11 cellular contexts compared by ENCODE assay signal in genomic region chr12:32568241-32568640, GRCh38.
DNase-seq lines count a peak whose midpoint lies in the region; ATAC-seq, FAIRE-seq and TF ChIP-seq lines count a peak whose summit lies in the region.
"Had no signal": no experiment of that assay in that cellular context is flagged by ENCODE, and none has a peak within 500 bp of the region (broad histone marks: within the 10 kb centered on the region; RNA-seq: fewer than 3 reads in every experiment).

No MANE protein-coding gene starts in this region.

- H3K9me2 ChIP-seq in SK-N-SH, result no peaks in the 10 kb centered on the region

- peak overlapping the region; percentile 57 for H3K4me2 ChIP-seq in SK-N-SH

- H3K27me3 ChIP-seq in SK-N-SH (ENCODE audit: insufficient read depth), result no peaks in the 10 kb centered on the region
- no peaks in the 10 kb centered on the region for H3K27me3 ChIP-seq in foreskin keratinocyte
- H3K27me3 ChIP-seq: testis had no signal

- DNase-seq in H54 (ENCODE audit: insufficient read length, low spot score) (peak; percentile 26), SK-N-SH (no peak), foreskin keratinocyte (peak; percentile 79 to 91), sciatic nerve (ENCODE audit: low spot score) (no peak), T-helper 1 cell (no peak), NK-92 (lab: John Stamatoyannopoulos, UW; ENCODE audit: unreplicated experiment) (no peak)
- no peak for DNase-seq in stimulated activated CD4-positive, alpha-beta T cell treated with anti-CD3 and anti-CD28 coated beads, Interleukin-2, amount 100 ng/mL, for 48 hours
- DNase-seq: testis had no signal

- intact Hi-C loops in sciatic nerve (cut with DNase I), result no loop called here

- 19% methylated on average over 1 of the region's 1 CpG for WGBS in SK-N-SH (ENCODE audit: low lambda C conversion rate)

- H3K9me3 ChIP-seq in SK-N-SH, result no peaks in the 10 kb centered on the region
- H3K9me3 ChIP-seq: testis had no signal

- peak overlapping the region; percentile 39 for H3K9ac ChIP-seq in SK-N-SH
- H3K9ac ChIP-seq: parathyroid adenoma had no signal

- H3K4me1 ChIP-seq in SK-N-SH (ENCODE audit: control insufficient read depth in 1 of 2, insufficient read depth in 2 of 2, low read depth in 1 of 2, low read length in 1 of 2) (peaks cover 9 to 30% of the 10 kb centered on the region in 2 experiments), foreskin keratinocyte (peaks cover 36% of the 10 kb centered on the region)

- 0 out of 4 replicates have a peak, but pooled peaks of 1 of the 2 experiments have one; percentile 25 for TF ChIP-seq EP300 in SK-N-SH (IDR thresholded peaks at IDR 0.05; ENCODE audit: borderline replicate concordance in 1 of 2, low read depth in 1 of 2, low read length in 1 of 2)

- TF ChIP-seq POLR2A in H54 (IDR thresholded peaks at IDR 0.05; ENCODE audit: low read depth, low read length), result no peak

- POLR2A ChIA-PET in SK-N-SH (lab: Yijun Ruan, JAX), result no interaction called here

- H3K27ac ChIP-seq in SK-N-SH (ENCODE audit: low read depth in 2 of 2, low read length in 1 of 2), result peak overlapping the region; percentile 8 to 85; a peak in 3 of 4 replicates
- peak overlapping the region; percentile 20 for H3K27ac ChIP-seq in foreskin keratinocyte
- H3K27ac ChIP-seq: parathyroid adenoma had no signal

- no peaks in the 10 kb centered on the region for H4K20me1 ChIP-seq in SK-N-SH (ENCODE audit: insufficient read depth)

- no peaks in the 10 kb centered on the region for H3K36me3 ChIP-seq in SK-N-SH (replicated peaks in 1 of 2; ENCODE audit: control insufficient read depth in 1 of 2, insufficient read depth in 2 of 2, low read length in 1 of 2)

- no peak overlapping the region for H3K4me3 ChIP-seq in SK-N-SH (ENCODE audit: low read depth in 2 of 2, low read length in 1 of 2)
- H3K4me3 ChIP-seq: GM12878, testis had no signal

- TF ChIP-seq RAD21 in SK-N-SH (IDR thresholded peaks at IDR 0.05; ENCODE audit: low read length), result no peak

- 0 out of 2 replicates have a peak, but pooled peaks cover 6% of the 10 kb centered on the region for H3K79me2 ChIP-seq in SK-N-SH (ENCODE audit: insufficient read depth)

- peaks cover 10% of the 10 kb centered on the region for H3F3A ChIP-seq in SK-N-SH (replicated peaks; ENCODE audit: insufficient read depth)

- CTCF ChIA-PET in SK-N-SH (lab: Yijun Ruan, JAX), result interaction anchor here (0.7 to 0.9 kb wide), 2 partner anchors 33 to 798 kb away, joined by 3 read pairs; no protein-coding TSS in a partner anchor

- peak overlapping the region; percentile 62; the same call in 1 of the 2 replicates for H2AFZ ChIP-seq in SK-N-SH (ENCODE audit: low read depth)
- H2AFZ ChIP-seq: parathyroid adenoma had no signal

- peak; percentile 100 for ATAC-seq in foreskin keratinocyte
- ATAC-seq in sciatic nerve, result peak; percentile 87
- ATAC-seq in GM21526 (IDR thresholded peaks at IDR 0.05; ENCODE audit: low FRiP score, unreplicated experiment), result no peak
- ATAC-seq: GM12878 had no signal

- peak; percentile 75 for FAIRE-seq in H54 (lab: Jason Lieb, UNC)
- FAIRE-seq: GM12878 had no signal

- no peak for TF ChIP-seq CTCF in SK-N-SH (IDR thresholded peaks at IDR 0.05)
- no peak for TF ChIP-seq CTCF in foreskin keratinocyte (conservative IDR thresholded peaks at IDR 0.05)

TF ChIP-seq in SK-N-SH, 30 proteins besides CTCF, POLR2A, EP300 and RAD21:
- TF ChIP-seq TCF12 (IDR thresholded peaks at IDR 0.05) (peak; percentile 27; the same call in 1 of the 2 replicates), RFX5 (IDR thresholded peaks at IDR 0.05; ENCODE audit: low read length) (no peak), NRF1 (IDR thresholded peaks at IDR 0.05; ENCODE audit: low read depth, low read length) (no peak), USF1 (IDR thresholded peaks at IDR 0.05; ENCODE audit: borderline replicate concordance, low read depth) (no peak), NFIC (IDR thresholded peaks at IDR 0.05; ENCODE audit: borderline replicate concordance) (0 out of 2 replicates have a peak, but pooled peaks have one; percentile 7), SIN3A (IDR thresholded peaks at IDR 0.05; ENCODE audit: borderline replicate concordance, low read depth, low read length) (no peak), IRF3 (IDR thresholded peaks at IDR 0.05; ENCODE audit: low read depth, low read length) (no peak), FOSL2 (IDR thresholded peaks at IDR 0.05; ENCODE audit: borderline replicate concordance, low read depth) (peak; percentile 76), JUND (IDR thresholded peaks at IDR 0.05) (peak; percentile 65)

Comparison
In these comparisons a context has a peak if more than half of its experiments do, and no peak if none do; other contexts are left out.
1. DNase-seq: peak in H54 (single experiment) and foreskin keratinocyte (2 of 2); none in SK-N-SH (single experiment), sciatic nerve (single experiment), stimulated activated CD4-positive, alpha-beta T cell treated with anti-CD3 and anti-CD28 coated beads, Interleukin-2, amount 100 ng/mL, for 48 hours (0 of 2), T-helper 1 cell (0 of 5) and NK-92 (single experiment).